19 cellular contexts compared by ENCODE assay signal in the genomic region with DNA sequence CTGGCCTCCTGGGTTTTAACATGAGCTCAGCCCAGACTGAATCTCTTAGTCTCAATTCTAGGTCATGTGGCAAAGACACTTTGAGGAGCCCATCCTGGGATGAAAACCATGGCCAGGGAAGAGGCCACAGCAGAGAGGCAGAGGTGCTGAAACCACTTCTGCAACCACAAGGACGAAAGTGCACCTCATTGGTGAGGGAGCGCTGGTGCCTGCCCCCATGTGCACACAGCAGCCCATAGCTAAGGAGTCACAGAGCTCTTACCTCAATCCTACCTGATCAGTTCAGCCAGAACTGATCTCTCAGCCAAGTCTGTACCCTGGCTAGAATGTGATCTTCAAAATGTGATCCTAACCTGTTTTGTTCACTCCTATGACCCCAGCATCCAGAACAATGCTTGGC.
"Had no signal": no experiment of that assay in that cellular context is flagged by ENCODE, and none has a peak within 500 bp of the region (broad histone marks: within the 10 kb centered on the region; RNA-seq: fewer than 3 reads in every experiment).

No MANE protein-coding gene starts in this region.

- H3K27me3 Mint-ChIP-seq: naive thymus-derived CD4-positive, alpha-beta T cell had no signal

- H3K9me3 Mint-ChIP-seq: activated T-cell treated with anti-CD3 and anti-CD28 coated beads, Interleukin-2, amount 50 U/mL, for 72 hours; naive thymus-derived CD4-positive, alpha-beta T cell; T-helper 1 cell treated with Interleukin-12 subunit alpha and Interleukin-12 subunit beta and Interleukin-4 antibody, amounts not matched to agents 30 μg/mL and 1 μg/mL, for 36 hours had no signal

- H3K4me1 Mint-ChIP-seq: naive thymus-derived CD4-positive, alpha-beta T cell had no signal

- H3K4me2 ChIP-seq: smooth muscle cell had no signal

- H3K27ac Mint-ChIP-seq: activated T-cell treated with anti-CD3 and anti-CD28 coated beads, Interleukin-2, amount 50 U/mL, for 72 hours; naive thymus-derived CD4-positive, alpha-beta T cell; T-helper 1 cell treated with Interleukin-12 subunit alpha and Interleukin-12 subunit beta and Interleukin-4 antibody, amounts not matched to agents 30 μg/mL and 1 μg/mL, for 36 hours had no signal

- H3K27ac ChIP-seq: cardiac muscle cell, pancreas, right lobe of liver had no signal

- H3K27me3 ChIP-seq: cardiac muscle cell, heart right ventricle, pancreas, right lobe of liver had no signal

- H3K36me3 ChIP-seq: cardiac muscle cell, heart right ventricle, left ventricle myocardium inferior, pancreas, right lobe of liver had no signal

- H3K9me3 ChIP-seq: heart right ventricle, left ventricle myocardium inferior, mucosa of descending colon, pancreas, right lobe of liver had no signal

- H3K4me3 Mint-ChIP-seq: activated T-cell treated with anti-CD3 and anti-CD28 coated beads, Interleukin-2, amount 50 U/mL, for 72 hours; naive thymus-derived CD4-positive, alpha-beta T cell; T-helper 1 cell treated with Interleukin-12 subunit alpha and Interleukin-12 subunit beta and Interleukin-4 antibody, amounts not matched to agents 30 μg/mL and 1 μg/mL, for 36 hours had no signal

- FAIRE-seq: pancreas, urothelium cell line had no signal

- DNase-seq: activated CD4-positive, alpha-beta T cell treated with anti-CD3 and anti-CD28 coated beads, Interleukin-2, amount 50 U/mL, for 1 hour; activated CD8-positive, alpha-beta memory T cell treated with anti-CD3 and anti-CD28 coated beads for 24 hours; activated CD8-positive, alpha-beta memory T cell treated with anti-CD3 and anti-CD28 coated beads, Interleukin-2, amount 50 U/mL, for 48 hours; activated effector memory CD4-positive, alpha-beta T cell treated with anti-CD3 and anti-CD28 coated beads, Interleukin-2, amount 50 U/mL, for 16 hours; activated naive CD4-positive, alpha-beta T cell treated with anti-CD3 and anti-CD28 coated beads, Interleukin-2, amount 50 U/mL, for 16 hours; activated T-cell treated with anti-CD3 and anti-CD28 coated beads, Interleukin-2, amount 50 U/mL, for 72 hours; foreskin melanocyte; heart right ventricle; left ventricle myocardium inferior; mucosa of descending colon; naive thymus-derived CD4-positive, alpha-beta T cell; pancreas; right lobe of liver; stimulated activated CD4-positive, alpha-beta T cell treated with anti-CD3 and anti-CD28 coated beads, Interleukin-4, amount 100 ng/mL, for 1 hour had no signal

- ATAC-seq: activated CD4-positive, CD25-positive, alpha-beta regulatory T cell treated with anti-CD3 and anti-CD28 coated beads, Interleukin-2, amount 50 U/mL, for 24 hours; activated T-cell treated with anti-CD3 and anti-CD28 coated beads, Interleukin-2, amount 50 U/mL, for 72 hours; heart right ventricle; mucosa of descending colon; naive thymus-derived CD4-positive, alpha-beta T cell; pancreas; right lobe of liver had no signal

- H3K4me3 ChIP-seq: cardiac muscle cell, heart right ventricle, left ventricle myocardium inferior, mucosa of descending colon, pancreas, right lobe of liver, smooth muscle cell had no signal

- H3K36me3 Mint-ChIP-seq: naive thymus-derived CD4-positive, alpha-beta T cell had no signal
